ENCODE assay signal across 15 cellular contexts in genomic region chr7:641269-641671, GRCh38.
DNase-seq lines count a peak whose midpoint lies in the region; ATAC-seq, FAIRE-seq and TF ChIP-seq lines count a peak whose summit lies in the region.
"Had no signal": no experiment of that assay in that cellular context is flagged by ENCODE, and none has a peak within 500 bp of the region (broad histone marks: within the 10 kb centered on the region; RNA-seq: fewer than 3 reads in every experiment).

No MANE protein-coding gene starts in this region.

- no peak for TF ChIP-seq POLR2A in body of pancreas (IDR thresholded peaks at IDR 0.05)

- no peaks in the 10 kb centered on the region for H3K9me3 Mint-ChIP-seq in astrocyte (ENCODE audit: unreplicated experiment)

- no peaks in the 10 kb centered on the region for H3K27me3 ChIP-seq in astrocyte (ENCODE audit: insufficient read depth, low read length)
- H3K27me3 ChIP-seq in body of pancreas, result no peaks in the 10 kb centered on the region

- H3K36me3 Mint-ChIP-seq in astrocyte (ENCODE audit: low read depth, unreplicated experiment), result peaks cover 5% of the 10 kb centered on the region

- no peak overlapping the region for H3K27ac ChIP-seq in astrocyte (ENCODE audit: low read depth, low read length)
- H3K27ac ChIP-seq in body of pancreas, result no peak overlapping the region
- H3K27ac ChIP-seq: PC-9 had no signal

- H3K9ac ChIP-seq in astrocyte (ENCODE audit: low read length), result no peak overlapping the region

- H3K27me3 Mint-ChIP-seq in astrocyte (ENCODE audit: low read depth, unreplicated experiment), result peaks cover 5% of the 10 kb centered on the region
- H3K27me3 Mint-ChIP-seq: activated CD4-positive, alpha-beta memory T cell treated with anti-CD3 and anti-CD28 coated beads for 36 hours; IgD-negative memory B cell had no signal

- no peak for TF ChIP-seq CTCF in astrocyte (IDR thresholded peaks at IDR 0.05; ENCODE audit: insufficient read depth, low read depth, low read length)
- TF ChIP-seq CTCF in GM10248 (IDR thresholded peaks at IDR 0.05; ENCODE audit: control extremely low read depth, extremely low read depth, low read depth, missing control alignments), result no peak
- no peak for TF ChIP-seq CTCF in body of pancreas (IDR thresholded peaks at IDR 0.05)

- H3K27ac Mint-ChIP-seq in astrocyte (ENCODE audit: unreplicated experiment), result no peak overlapping the region
- H3K27ac Mint-ChIP-seq: activated CD4-positive, alpha-beta memory T cell treated with anti-CD3 and anti-CD28 coated beads for 36 hours; IgD-negative memory B cell had no signal

- no peak for FAIRE-seq in astrocyte (lab: Jason Lieb, UNC)
- FAIRE-seq: frontal cortex had no signal

- H3K4me2 ChIP-seq in astrocyte (ENCODE audit: low read length), result no peak overlapping the region
- H3K4me2 ChIP-seq: PC-9 had no signal

- intact Hi-C loops in posterior vena cava (cut with DNase I), result no loop called here
- intact Hi-C loops in body of pancreas (cut with DNase I), result no loop called here

- H3K79me2 ChIP-seq in astrocyte (ENCODE audit: insufficient read depth, low read length), result no peaks in the 10 kb centered on the region

- no peak overlapping the region for H2AFZ ChIP-seq in astrocyte (ENCODE audit: low read depth, low read length)
- H2AFZ ChIP-seq: PC-9 had no signal

- no peaks in the 10 kb centered on the region for H4K20me1 ChIP-seq in astrocyte (ENCODE audit: insufficient read depth, low read length)

- no peaks in the 10 kb centered on the region for H3K36me3 ChIP-seq in astrocyte (ENCODE audit: insufficient read depth, low read length)
- H3K36me3 ChIP-seq in body of pancreas (replicated peaks in 1 of 2; ENCODE audit: insufficient read depth in 1 of 2, low read depth in 2 of 2), result no peaks in the 10 kb centered on the region

- no peak overlapping the region for H3K4me3 Mint-ChIP-seq in astrocyte (ENCODE audit: unreplicated experiment)
- H3K4me3 Mint-ChIP-seq: activated CD4-positive, alpha-beta memory T cell treated with anti-CD3 and anti-CD28 coated beads for 36 hours had no signal

- H3K4me1 Mint-ChIP-seq in astrocyte (ENCODE audit: low read depth, unreplicated experiment), result no peaks in the 10 kb centered on the region

- ATAC-seq in body of pancreas (no peak), HG02970 (IDR thresholded peaks at IDR 0.05; ENCODE audit: low FRiP score, unreplicated experiment) (no peak)

- POLR2A ChIA-PET in GM10248 (lab: Yijun Ruan, JAX), result no interaction called here

- peak; percentile 11 to 22 for DNase-seq in NCI-H2081 (lab: John Stamatoyannopoulos, UW)
- no peak for DNase-seq in NCI-H2081 treated with DMSO at 0.1 percent for 48 hours (lab: John Stamatoyannopoulos, UW)
- DNase-seq in NCI-H524 (lab: John Stamatoyannopoulos, UW), result peak; percentile 77 to 88
- peak; percentile 16 for DNase-seq in astrocyte (ENCODE audit: low read depth)
- peak; percentile 55 for DNase-seq in posterior vena cava (ENCODE audit: low spot score)
- no peak for DNase-seq in GM10248 (ENCODE audit: extremely low spot score)
- no peak for DNase-seq in body of pancreas
- DNase-seq: activated CD4-positive, alpha-beta memory T cell treated with anti-CD3 and anti-CD28 coated beads for 36 hours; effector CD8-positive, alpha-beta T cell; kidney glomerular epithelial cell; NCI-H1694 treated with DMSO at 0.1 percent for 48 hours; PC-9 had no signal

- CTCF ChIA-PET in GM10248 (lab: Yijun Ruan, JAX), result interaction anchor here (1.0 kb wide), 1 partner anchor 377 kb away, joined by 3 read pairs; no protein-coding TSS in a partner anchor

- no peaks in the 10 kb centered on the region for H3K4me1 ChIP-seq in astrocyte (ENCODE audit: insufficient read depth, low read length)
- no peaks in the 10 kb centered on the region for H3K4me1 ChIP-seq in body of pancreas

- H3K4me3 ChIP-seq in astrocyte (ENCODE audit: insufficient read depth, low read depth, low read length) (no peak overlapping the region), body of pancreas (no peak overlapping the region)
- H3K4me3 ChIP-seq: PC-9 had no signal

- WGBS in body of pancreas, 2 donors, result 93 to 94% methylated on average over 16 of the region's 16 CpGs

- peaks cover 4% of the 10 kb centered on the region for H3K9me3 ChIP-seq in astrocyte (ENCODE audit: insufficient read depth, low read depth, low read length)
- no peaks in the 10 kb centered on the region for H3K9me3 ChIP-seq in body of pancreas

Comparison
In these comparisons a context has a peak if more than half of its experiments do, and no peak if none do; other contexts are left out.
1. DNase-seq: peak in NCI-H2081 (2 of 2), NCI-H524 (2 of 2), astrocyte (single experiment) and posterior vena cava (single experiment); none in NCI-H2081 treated with DMSO at 0.1 percent for 48 hours (single experiment), GM10248 (single experiment) and body of pancreas (0 of 4).